ENCODE assay signal across 8 cellular contexts in the genomic region with DNA sequence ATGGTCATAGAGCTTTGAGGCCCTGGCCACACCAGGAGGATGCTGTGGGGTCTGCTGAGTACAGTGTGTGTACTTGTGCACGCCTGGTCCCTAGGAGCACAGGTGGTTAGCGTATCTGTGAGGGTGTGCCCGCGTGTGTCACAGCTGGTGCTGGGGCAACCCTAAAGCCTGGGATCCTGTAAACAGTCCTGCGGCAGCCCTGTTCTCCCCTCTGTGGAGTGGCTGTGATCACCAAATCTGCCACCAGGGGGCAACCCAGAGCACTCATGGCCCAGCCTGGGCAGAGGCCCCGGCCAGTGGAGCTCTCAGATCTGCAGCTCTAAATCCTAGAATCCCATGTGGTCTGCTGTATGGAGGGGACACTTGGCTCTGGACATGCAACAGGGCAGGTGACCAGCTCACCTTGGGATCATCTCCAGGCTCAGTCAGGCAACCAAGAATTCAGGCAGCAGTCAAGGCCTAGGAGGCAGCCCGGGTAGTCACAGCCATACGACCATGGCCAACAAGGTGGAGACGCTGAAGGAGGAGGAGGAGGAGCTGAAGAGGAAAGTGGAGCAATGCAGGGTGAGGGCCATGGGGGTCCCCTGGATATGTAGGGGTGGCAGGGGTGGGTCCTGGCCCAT. TPM values are rescaled to one million over a fixed set of nuclear protein-coding genes. Genes with fewer than 3 reads are reported as not detected.
DNase-seq lines count a peak whose midpoint lies in the region; ATAC-seq, FAIRE-seq and TF ChIP-seq lines count a peak whose summit lies in the region.

No MANE protein-coding gene starts in this region.

- FAIRE-seq in GM19239 (lab: Jason Lieb, UNC) = peak; percentile 85

- DNase-seq in AG20443 (ENCODE audit: low spot score) (peak; percentile 92), GM19239 (ENCODE audit: insufficient read length, low spot score) (peak; percentile 87), NCI-H1694 treated with DMSO at 0.1 percent for 48 hours (lab: John Stamatoyannopoulos, UW) (peak; percentile 24), WTC11 (ENCODE audit: low spot score) (peak; percentile 93), breast epithelium (ENCODE audit: low spot score in 2 of 2) (peak; percentile 69 to 89), kidney epithelial cell (ENCODE audit: low read depth) (no peak)
- peak; percentile 84 for DNase-seq in stimulated activated CD4-positive, alpha-beta T cell treated with anti-CD3 and anti-CD28 coated beads, Interleukin-1b, Interleukin-23, amount 100 ng/mL, for 48 hours

- H3K4me3 Mint-ChIP-seq in WTC11 = no peak overlapping the region

- no peaks in the 10 kb centered on the region for H3K9me3 ChIP-seq in breast epithelium

- CTCF ChIA-PET in WTC11 (lab: Charles Lee) = interaction anchor here (0.5 to 5.4 kb wide), 70 partner anchors 9 to 398 kb away, joined by 3 to 161 read pairs (median 5); a partner anchor contains a TSS

- POLR2A ChIA-PET in WTC11 (lab: Charles Lee) = interaction anchor here (0.5 to 1.7 kb wide), 7 partner anchors 10 to 135 kb away, joined by 3 to 6 read pairs (median 4); a partner anchor contains a TSS

- peak; percentile 86 for TF ChIP-seq CTCF in WTC11 (IDR thresholded peaks at IDR 0.05)
- peak; percentile 85 to 93 (median 92) for TF ChIP-seq CTCF in breast epithelium (IDR thresholded peaks at IDR 0.05)
- peak; percentile 90 for TF ChIP-seq CTCF in kidney epithelial cell (IDR thresholded peaks at IDR 0.05; ENCODE audit: insufficient read depth, low read length, poor library complexity, severe bottlenecking)

- H3K36me3 ChIP-seq in breast epithelium (no peaks in the 10 kb centered on the region), kidney epithelial cell (ENCODE audit: control insufficient read depth, insufficient read depth, low read length) (no peaks in the 10 kb centered on the region)

- no peak for TF ChIP-seq POLR2A in breast epithelium (IDR thresholded peaks at IDR 0.05)

- peak overlapping the region; percentile 85 for H3K27ac Mint-ChIP-seq in WTC11

- peak overlapping the region in 1 of 2 donors; percentile 55 for H3K27ac ChIP-seq in breast epithelium

- H3K27me3 ChIP-seq in breast epithelium (no peaks in the 10 kb centered on the region), kidney epithelial cell (ENCODE audit: control insufficient read depth, insufficient read depth, low read length) (no peaks in the 10 kb centered on the region)

- no peak overlapping the region for H3K4me3 ChIP-seq in breast epithelium
- H3K4me3 ChIP-seq in kidney epithelial cell (ENCODE audit: low read depth, low read length) = no peak overlapping the region

- ATAC-seq in WTC11 (peak; percentile 77), HG03354 (IDR thresholded peaks at IDR 0.05; ENCODE audit: poor library complexity, severe bottlenecking, unreplicated experiment) (no peak)

- peaks cover 13% of the 10 kb centered on the region for H3K4me1 Mint-ChIP-seq in WTC11

- H3K27me3 Mint-ChIP-seq in WTC11 (ENCODE audit: low read depth) = no peaks in the 10 kb centered on the region

- H3K36me3 Mint-ChIP-seq in WTC11 = peaks cover 9% of the 10 kb centered on the region

- intact Hi-C loops in breast epithelium (cut with DNase I; ENCODE audit: low total_unique reads) = loop anchor here (5.0 kb wide), 1 partner anchor 374 kb away; no protein-coding TSS in a partner anchor

- H3K9me3 Mint-ChIP-seq in WTC11 = no peaks in the 10 kb centered on the region

- H3K4me1 ChIP-seq in breast epithelium = peaks cover 8 to 20% of the 10 kb centered on the region in 2 donors

TF ChIP-seq in WTC11, 78 proteins besides CTCF, POLR2A, EP300 and RAD21:
- TF ChIP-seq, protein P1, sequence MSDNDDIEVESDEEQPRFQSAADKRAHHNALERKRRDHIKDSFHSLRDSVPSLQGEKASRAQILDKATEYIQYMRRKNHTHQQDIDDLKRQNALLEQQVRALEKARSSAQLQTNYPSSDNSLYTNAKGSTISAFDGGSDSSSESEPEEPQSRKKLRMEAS (CRISPR knock-in tag; IDR thresholded peaks at IDR 0.05) = peak; percentile 20; the same call in 1 of the 2 replicates
- TF ChIP-seq, protein P2, sequence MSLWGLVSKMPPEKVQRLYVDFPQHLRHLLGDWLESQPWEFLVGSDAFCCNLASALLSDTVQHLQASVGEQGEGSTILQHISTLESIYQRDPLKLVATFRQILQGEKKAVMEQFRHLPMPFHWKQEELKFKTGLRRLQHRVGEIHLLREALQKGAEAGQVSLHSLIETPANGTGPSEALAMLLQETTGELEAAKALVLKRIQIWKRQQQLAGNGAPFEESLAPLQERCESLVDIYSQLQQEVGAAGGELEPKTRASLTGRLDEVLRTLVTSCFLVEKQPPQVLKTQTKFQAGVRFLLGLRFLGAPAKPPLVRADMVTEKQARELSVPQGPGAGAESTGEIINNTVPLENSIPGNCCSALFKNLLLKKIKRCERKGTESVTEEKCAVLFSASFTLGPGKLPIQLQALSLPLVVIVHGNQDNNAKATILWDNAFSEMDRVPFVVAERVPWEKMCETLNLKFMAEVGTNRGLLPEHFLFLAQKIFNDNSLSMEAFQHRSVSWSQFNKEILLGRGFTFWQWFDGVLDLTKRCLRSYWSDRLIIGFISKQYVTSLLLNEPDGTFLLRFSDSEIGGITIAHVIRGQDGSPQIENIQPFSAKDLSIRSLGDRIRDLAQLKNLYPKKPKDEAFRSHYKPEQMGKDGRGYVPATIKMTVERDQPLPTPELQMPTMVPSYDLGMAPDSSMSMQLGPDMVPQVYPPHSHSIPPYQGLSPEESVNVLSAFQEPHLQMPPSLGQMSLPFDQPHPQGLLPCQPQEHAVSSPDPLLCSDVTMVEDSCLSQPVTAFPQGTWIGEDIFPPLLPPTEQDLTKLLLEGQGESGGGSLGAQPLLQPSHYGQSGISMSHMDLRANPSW (CRISPR knock-in tag; conservative IDR thresholded peaks at IDR 0.05; ENCODE audit: low read depth) = no peak
- 0 out of 2 replicates have a peak, but pooled peaks have one; percentile 49 for TF ChIP-seq ZNF121 (CRISPR knock-in tag; IDR thresholded peaks at IDR 0.05)

RNA-seq across cellular contexts. Expression of a gene that starts 3.9 kb away (rescaled TPM):
- total RNA-seq in WTC11 (2021) (35.4 to 39.4 TPM (median 36.6 TPM) in 3 replicates), breast epithelium (1 to 10 TPM; 3.8 to 8.8 (median 7.3) TPM), kidney epithelial cell (5.0 and 10.4 TPM in 2 replicates)

RNA-seq across cellular contexts. Expression of a gene that starts 15.2 kb away (rescaled TPM):
- 36.1 to 42.5 TPM (median 42.3 TPM) in 3 replicates for total RNA-seq in WTC11 (2021)
- 1 to 10 TPM; 4.2 to 6.9 (median 4.2) TPM for total RNA-seq in breast epithelium
- 13.3 and 14.3 TPM in 2 replicates for total RNA-seq in kidney epithelial cell

RNA-seq across cellular contexts. Expression of a gene that starts 32.1 kb away (rescaled TPM):
- total RNA-seq in WTC11 (2021) (17.3 to 23.5 TPM (median 19.2 TPM) in 3 replicates), breast epithelium (1,000 to 10,000 TPM in 1 of 3 donors, 100 to 1,000 TPM in 2; 621 to 2,412 (median 641) TPM), kidney epithelial cell (500 and 806 TPM in 2 replicates)

RNA-seq across cellular contexts. Expression of a gene that starts 34.7 kb away (rescaled TPM):
- total RNA-seq in WTC11 (2021) (59.5 to 66.3 TPM (median 61.6 TPM) in 3 replicates), breast epithelium (10 to 100 TPM; 36.6 to 63.9 (median 54.7) TPM), kidney epithelial cell (65.9 and 75.2 TPM in 2 replicates)

RNA-seq across cellular contexts. Expression of a gene that starts 42.8 kb away (rescaled TPM):
- total RNA-seq in WTC11 (2021) (20.3 to 24.9 TPM (median 22.0 TPM) in 3 replicates), breast epithelium (10 to 100 TPM; 24.5 to 29.4 (median 24.6) TPM), kidney epithelial cell (46.2 and 59.0 TPM in 2 replicates)

Comparison
In these comparisons a context has a peak if more than half of its experiments do, and no peak if none do; other contexts are left out.
1. RNA of a gene that starts 32.1 kb away (total RNA-seq): 500 to 806 TPM in kidney epithelial cell and 621 to 2,412 TPM in breast epithelium; 17.3 to 23.5 TPM in WTC11; every median in the first group is over 10 times any median in the second.
2. Peak in every context shown above with its lines, with median percentiles within 50 percentile points of each other: CTCF ChIP-seq.